17 cellular contexts compared by ENCODE assay signal in genomic region chr5:127550652-127551409, GRCh38.
"Had no signal": no experiment of that assay in that cellular context is flagged by ENCODE, and none has a peak within 500 bp of the region (broad histone marks: within the 10 kb centered on the region; RNA-seq: fewer than 3 reads in every experiment).

No MANE protein-coding gene starts in this region.

- H2AFZ ChIP-seq: neural progenitor cell had no signal

- H3K27me3 ChIP-seq: body of pancreas, neural progenitor cell, stomach, suprapubic skin, tibial nerve had no signal

- H3K9ac ChIP-seq: neural progenitor cell had no signal

- H3K4me2 ChIP-seq: neural progenitor cell had no signal

- ATAC-seq: body of pancreas; left lobe of liver; lower lobe of right lung; naive thymus-derived CD8-positive, alpha-beta T cell; WTC11 had no signal

- H3K4me3 ChIP-seq: body of pancreas, lower lobe of right lung, neural progenitor cell, stomach, suprapubic skin, tibial nerve had no signal

- DNase-seq: activated CD4-positive, alpha-beta T cell treated with anti-CD3 and anti-CD28 coated beads, Interleukin-2, amount 50 U/mL, for 48 hours; activated naive CD4-positive, alpha-beta T cell treated with Interleukin-2 at 50 U/mL for 16 hours; activated naive CD8-positive, alpha-beta T cell treated with anti-CD3 and anti-CD28 coated beads for 36 hours; activated T-cell treated with anti-CD3 and anti-CD28 coated beads, Interleukin-2, amount 50 U/mL, for 48 hours; amygdala; body of pancreas; foreskin fibroblast; lower lobe of right lung; naive thymus-derived CD8-positive, alpha-beta T cell; stimulated activated CD4-positive, alpha-beta T cell treated with anti-CD3 and anti-CD28 coated beads, Interleukin-1b, Interleukin-23, amount 100 ng/mL, for 48 hours; stomach; T1000 had no signal

- H3K4me1 ChIP-seq: lower lobe of right lung, neural progenitor cell, suprapubic skin, tibial nerve had no signal

- H3K9me3 ChIP-seq: body of pancreas, lower lobe of right lung, stomach, suprapubic skin, tibial nerve had no signal

- H3K27ac ChIP-seq: body of pancreas, lower lobe of right lung, neural progenitor cell, stomach, suprapubic skin, tibial nerve had no signal
